Comparison of ENCODE assay signal across 13 cellular contexts in genomic region chr1:167474191-167474641, GRCh38. TPM values are rescaled to one million over a fixed set of nuclear protein-coding genes. Genes with fewer than 3 reads are reported as not detected.
A peak's percentile ranks its signal among the peaks of the same experiment; 100 is the strongest.
DNase-seq lines count a peak whose midpoint lies in the region; ATAC-seq and TF ChIP-seq lines count a peak whose summit lies in the region.
"Had no signal": no experiment of that assay in that cellular context is flagged by ENCODE, and none has a peak within 500 bp of the region (broad histone marks: within the 10 kb centered on the region; RNA-seq: fewer than 3 reads in every experiment).

No MANE protein-coding gene starts in this region.

- no peak overlapping the region for H2AFZ ChIP-seq in GM23338
- H2AFZ ChIP-seq in PC-9, result no peak overlapping the region

- peaks cover 8% of the 10 kb centered on the region for H3K4me1 Mint-ChIP-seq in GM23338
- H3K4me1 Mint-ChIP-seq in activated naive CD4-positive, alpha-beta T cell treated with anti-CD3 and anti-CD28 coated beads, Interleukin-2, amount 10 ng/mL, durations not matched to agents 7 days and 5 days, result peaks cover 84% of the 10 kb centered on the region

- H3K36me3 Mint-ChIP-seq in GM23338 (ENCODE audit: low read depth), result no peaks in the 10 kb centered on the region
- H3K36me3 Mint-ChIP-seq in activated naive CD4-positive, alpha-beta T cell treated with anti-CD3 and anti-CD28 coated beads, Interleukin-2, amount 10 ng/mL, durations not matched to agents 7 days and 5 days, result peaks cover 52% of the 10 kb centered on the region
- H3K36me3 Mint-ChIP-seq: naive B cell had no signal

- H3K27me3 ChIP-seq in GM23338 (ENCODE audit: insufficient read depth), result no peaks in the 10 kb centered on the region
- H3K27me3 ChIP-seq in PC-9 (ENCODE audit: insufficient read depth, low read depth), result no peaks in the 10 kb centered on the region
- H3K27me3 ChIP-seq: heart left ventricle had no signal

- no peaks in the 10 kb centered on the region for H3K36me3 ChIP-seq in GM23338 (ENCODE audit: insufficient read depth)
- H3K36me3 ChIP-seq in PC-9 (ENCODE audit: low read depth), result no peaks in the 10 kb centered on the region
- H3K36me3 ChIP-seq: heart left ventricle had no signal

- H3K79me2 ChIP-seq in GM23338 (replicated peaks; ENCODE audit: insufficient read depth), result no peaks in the 10 kb centered on the region
- no peaks in the 10 kb centered on the region for H3K79me2 ChIP-seq in PC-9 (ENCODE audit: low read depth)

- H3K27me3 Mint-ChIP-seq in GM23338 (ENCODE audit: insufficient read depth, low read depth, poor library complexity), result peaks cover 4% of the 10 kb centered on the region
- H3K27me3 Mint-ChIP-seq in activated naive CD4-positive, alpha-beta T cell treated with anti-CD3 and anti-CD28 coated beads, Interleukin-2, amount 10 ng/mL, durations not matched to agents 7 days and 5 days, result no peaks in the 10 kb centered on the region

- H3F3A ChIP-seq in GM23338 (replicated peaks; ENCODE audit: low read depth) (no peaks in the 10 kb centered on the region), PC-9 (ENCODE audit: insufficient read depth, low read depth) (no peaks in the 10 kb centered on the region)

- H3K9me3 ChIP-seq in PC-9 (ENCODE audit: insufficient read depth, low read depth), result no peaks in the 10 kb centered on the region

- ATAC-seq in GM23338 (peak; percentile 23; the same call in 1 of the 3 replicates), HG02885 (IDR thresholded peaks at IDR 0.05; ENCODE audit: poor library complexity, unreplicated experiment) (no peak), GM19328 (IDR thresholded peaks at IDR 0.05; ENCODE audit: unreplicated experiment) (no peak)
- ATAC-seq: heart left ventricle had no signal

- CTCF ChIA-PET in activated naive CD4-positive, alpha-beta T cell treated with anti-CD3 and anti-CD28 coated beads, Interleukin-2, amount 10 ng/mL, durations not matched to agents 7 days and 5 days (lab: Charles Lee), result no interaction called here
- CTCF ChIA-PET in PC-9 (lab: Charles Lee), result no interaction called here

- H3K4me1 ChIP-seq in GM23338 (ENCODE audit: insufficient read depth), result no peaks in the 10 kb centered on the region; the same call in 1 of the 2 replicates
- H3K4me1 ChIP-seq in PC-9 (replicated peaks; ENCODE audit: insufficient read depth), result no peaks in the 10 kb centered on the region
- H3K4me1 ChIP-seq: heart left ventricle had no signal

- TF ChIP-seq CTCF in GM23338 (conservative IDR thresholded peaks at IDR 0.05; ENCODE audit: low read depth in 2 of 2), result no peak
- TF ChIP-seq CTCF in PC-9 (conservative IDR thresholded peaks at IDR 0.05), result no peak

- H3K4me3 ChIP-seq in GM23338 (no peak overlapping the region), PC-9 (no peak overlapping the region)
- H3K4me3 ChIP-seq: heart left ventricle, K562 had no signal

- no peaks in the 10 kb centered on the region for H3K9me3 Mint-ChIP-seq in GM23338
- peaks cover 4% of the 10 kb centered on the region for H3K9me3 Mint-ChIP-seq in activated naive CD4-positive, alpha-beta T cell treated with anti-CD3 and anti-CD28 coated beads, Interleukin-2, amount 10 ng/mL, durations not matched to agents 7 days and 5 days

- H3K9me2 ChIP-seq in GM23338 (ENCODE audit: insufficient read depth) (no peaks in the 10 kb centered on the region), PC-9 (ENCODE audit: insufficient read depth) (no peaks in the 10 kb centered on the region; the same call in 1 of the 2 replicates)

- H3K27ac Mint-ChIP-seq in GM23338, result no peak overlapping the region
- H3K27ac Mint-ChIP-seq in activated naive CD4-positive, alpha-beta T cell treated with anti-CD3 and anti-CD28 coated beads, Interleukin-2, amount 10 ng/mL, durations not matched to agents 7 days and 5 days, result peak overlapping the region; percentile 70
- H3K27ac Mint-ChIP-seq: naive B cell had no signal

- H3K4me2 ChIP-seq in GM23338 (no peak overlapping the region), PC-9 (no peak overlapping the region)

- POLR2A ChIA-PET in PC-9 (lab: Charles Lee; ENCODE audit: unreplicated experiment), result no interaction called here

- DNase-seq in GM23338 (ENCODE audit: low spot score) (no peak), T-helper 9 cell (peak; percentile 41), PC-9 (no peak), SK-N-DZ (ENCODE audit: low spot score) (no peak)
- DNase-seq in activated naive CD4-positive, alpha-beta T cell treated with anti-CD3 and anti-CD28 coated beads, Interleukin-2, amount 10 ng/mL, durations not matched to agents 7 days and 5 days, result peak; percentile 58
- DNase-seq in stimulated activated CD4-positive, alpha-beta T cell treated with anti-CD3 and anti-CD28 coated beads, Interleukin-15, amount 100 ng/mL, for 24 hours, result peak; percentile 72
- DNase-seq: heart left ventricle, naive B cell, NCI-H2029 had no signal

- BruUV-seq in PC-9 (replicated peaks; lab: Mats Ljungman, UMichigan), result no TSS peak

- H3K27ac ChIP-seq in GM23338 (ENCODE audit: low read depth) (no peak overlapping the region), PC-9 (no peak overlapping the region)
- H3K27ac ChIP-seq: heart left ventricle had no signal

- no peaks in the 10 kb centered on the region for H4K20me1 ChIP-seq in GM23338 (replicated peaks; ENCODE audit: insufficient read depth)
- no peaks in the 10 kb centered on the region for H4K20me1 ChIP-seq in PC-9 (ENCODE audit: insufficient read depth)

- no peak overlapping the region for H3K4me3 Mint-ChIP-seq in GM23338
- H3K4me3 Mint-ChIP-seq in activated naive CD4-positive, alpha-beta T cell treated with anti-CD3 and anti-CD28 coated beads, Interleukin-2, amount 10 ng/mL, durations not matched to agents 7 days and 5 days, result peak overlapping the region; percentile 19
- H3K4me3 Mint-ChIP-seq: naive B cell had no signal

- intact Hi-C loops in PC-9 (cut with micrococcal nuclease; ENCODE audit: unreplicated experiment), result no loop called here

TF ChIP-seq in GM23338, 12 proteins besides CTCF, POLR2A, EP300 and RAD21 (continues in another document):
- TF ChIP-seq ETS1 (IDR thresholded peaks at IDR 0.05), result no peak
- TF ChIP-seq ZNF114 (CRISPR knock-in tag; IDR thresholded peaks at IDR 0.05), result no peak
- no peak for TF ChIP-seq REST (IDR thresholded peaks at IDR 0.05; ENCODE audit: unreplicated experiment)

RNA-seq across cellular contexts. Expression of gene CD247, which starts 44.1 kb away (rescaled TPM):
- 1.4 TPM in 1 of 2 replicates, not detected in the other for total RNA-seq in GM23338 (2014; rRNA removed; shearing (Covaris generic))
- 1.2 and 1.6 TPM in 2 replicates for polyA plus RNA-seq in GM23338 (2016; fragmentation: Nextera tagmentation; extraction: Ambion mirVana)
- not detected in 2 replicates for total RNA-seq in PC-9 (2021)
- 2.5 and 3.6 TPM in 2 replicates for polyA plus RNA-seq in SK-N-DZ (2014; cell fraction: cytosol; rRNA removed)
- 2.0 and 2.1 TPM in 2 replicates for polyA plus RNA-seq in SK-N-DZ (2014; cell fraction: nucleus; rRNA removed)
- total RNA-seq: bronchial epithelial cell had no signal

Comparison
In these comparisons a context has a peak if more than half of its experiments do, and no peak if none do; other contexts are left out.
1. DNase-seq: peak in T-helper 9 cell (single experiment), activated naive CD4-positive, alpha-beta T cell treated with anti-CD3 and anti-CD28 coated beads, Interleukin-2, amount 10 ng/mL, durations not matched to agents 7 days and 5 days (single experiment) and stimulated activated CD4-positive, alpha-beta T cell treated with anti-CD3 and anti-CD28 coated beads, Interleukin-15, amount 100 ng/mL, for 24 hours (single experiment); none in GM23338 (single experiment), PC-9 (0 of 2) and SK-N-DZ (single experiment).